ENCODE assay signal across 1 cellular context in genomic region chr11:777288-778255, GRCh38.
TF ChIP-seq lines count a peak whose summit lies in the region.

Gene GATD1, minus strand, starts transcription at chr11:777487. Its CDS starts 25 bp downstream, at chr11:777462.

TF ChIP-seq in HEK293, 187 proteins besides CTCF, POLR2A, EP300 and RAD21 (continued from another document):
- no peak for TF ChIP-seq ZBTB6 (tag by site-specific recombination; IDR thresholded peaks at IDR 0.05)
- 0 out of 2 replicates have a peak, but pooled peaks have one; percentile 33 for TF ChIP-seq KLF9 (tag by site-specific recombination; IDR thresholded peaks at IDR 0.05; ENCODE audit: low read depth)
- TF ChIP-seq PRDM10 (tag by site-specific recombination; IDR thresholded peaks at IDR 0.05): no peak
- peak; percentile 42; the same call in 1 of the 2 replicates for TF ChIP-seq KLF8 (tag by site-specific recombination; IDR thresholded peaks at IDR 0.05)
- TF ChIP-seq ZNF366 (tag by site-specific recombination; conservative IDR thresholded peaks at IDR 0.05): no peak
- TF ChIP-seq PATZ1 (tag by site-specific recombination; IDR thresholded peaks at IDR 0.05): peak; percentile 67
- TF ChIP-seq ZBTB10 (tag by site-specific recombination; IDR thresholded peaks at IDR 0.05): peak; percentile 30; the same call in 1 of the 2 replicates
- TF ChIP-seq ZBTB26 (tag by site-specific recombination; optimal IDR thresholded peaks at IDR 0.05): peak; percentile 70
- TF ChIP-seq ZNF335 (tag by site-specific recombination; conservative IDR thresholded peaks at IDR 0.05): peak; percentile 78
- TF ChIP-seq ZEB2 (tag by site-specific recombination; IDR thresholded peaks at IDR 0.05): peak; percentile 24; the same call in 1 of the 2 replicates
- TF ChIP-seq ZFP69B (tag by site-specific recombination; IDR thresholded peaks at IDR 0.05): 0 out of 2 replicates have a peak, but pooled peaks have one; percentile 13
- TF ChIP-seq SP2 (tag by site-specific recombination; IDR thresholded peaks at IDR 0.05): 0 out of 2 replicates have a peak, but pooled peaks have one; percentile 9
- no peak for TF ChIP-seq TRIM28 (IDR thresholded peaks at IDR 0.05; ENCODE audit: borderline replicate concordance, low read length)
- peak; percentile 51; the same call in 1 of the 2 replicates for TF ChIP-seq PBX3 (CRISPR knock-in tag; IDR thresholded peaks at IDR 0.05)
- no peak for TF ChIP-seq ZSCAN5A (tag by site-specific recombination; IDR thresholded peaks at IDR 0.05)
- TF ChIP-seq YY1 (tag by site-specific recombination; IDR thresholded peaks at IDR 0.05): no peak
- 0 out of 2 replicates have a peak, but pooled peaks have one; percentile 43 for TF ChIP-seq ZNF692 (tag by site-specific recombination; IDR thresholded peaks at IDR 0.05)
- TF ChIP-seq ZXDB (tag by site-specific recombination; IDR thresholded peaks at IDR 0.05): 0 out of 2 replicates have a peak, but pooled peaks have one; percentile 52
- no peak for TF ChIP-seq ZBTB48 (tag by site-specific recombination; IDR thresholded peaks at IDR 0.05)
- TF ChIP-seq GFI1B (tag by site-specific recombination; IDR thresholded peaks at IDR 0.05): no peak
- no peak for TF ChIP-seq ZNF621 (tag by site-specific recombination; IDR thresholded peaks at IDR 0.05)
- peak; percentile 24; the same call in 1 of the 2 replicates for TF ChIP-seq ZBTB20 (tag by site-specific recombination; IDR thresholded peaks at IDR 0.05)
- no peak for TF ChIP-seq ZBTB21 (tag by site-specific recombination; IDR thresholded peaks at IDR 0.05)
- peak; percentile 55; the same call in 1 of the 2 replicates for TF ChIP-seq HIC1 (tag by site-specific recombination; IDR thresholded peaks at IDR 0.05)
- no peak for TF ChIP-seq ZNF416 (tag by site-specific recombination; IDR thresholded peaks at IDR 0.05)
- TF ChIP-seq ZNF202 (tag by site-specific recombination; IDR thresholded peaks at IDR 0.05; ENCODE audit: borderline replicate concordance): no peak
- TF ChIP-seq GLIS2 (tag by site-specific recombination; IDR thresholded peaks at IDR 0.05): peak; percentile 20; the same call in 1 of the 2 replicates
- no peak for TF ChIP-seq ZIC2 (tag by site-specific recombination; IDR thresholded peaks at IDR 0.05)
- TF ChIP-seq ZNF513 (tag by site-specific recombination; IDR thresholded peaks at IDR 0.05): no peak
- TF ChIP-seq ZBTB8A (tag by site-specific recombination; IDR thresholded peaks at IDR 0.05): peak; percentile 80
- no peak for TF ChIP-seq ZNF292 (tag by site-specific recombination; IDR thresholded peaks at IDR 0.05; ENCODE audit: borderline replicate concordance, low read depth)
